ENCODE assay signal across 8 cellular contexts in genomic region chr7:151028131-151028947, GRCh38. TPM values are rescaled to one million over a fixed set of nuclear protein-coding genes. Genes with fewer than 3 reads are reported as not detected.
DNase-seq lines count a peak whose midpoint lies in the region; ATAC-seq and TF ChIP-seq lines count a peak whose summit lies in the region.

Gene ABCB8 (plus strand): TSS chr7:151028450. CDS start chr7:151028516, 66 bp downstream.

- TF ChIP-seq CTCF in 22Rv1 (IDR thresholded peaks at IDR 0.05) = peak; percentile 84

- peak; percentile 97 for ATAC-seq in GM18511 (IDR thresholded peaks at IDR 0.05; ENCODE audit: unreplicated experiment)
- ATAC-seq in HG03039 (IDR thresholded peaks at IDR 0.05; ENCODE audit: unreplicated experiment) = peak; percentile 96

- DNase-seq in NCI-H2081 (lab: John Stamatoyannopoulos, UW) (peak; percentile 99 to 100), T1000 (lab: John Stamatoyannopoulos, UW) (peak; percentile 95), astrocyte of the hippocampus (ENCODE audit: low read depth, low spot score) (peak; percentile 100), hepatic stellate cell (ENCODE audit: low spot score) (peak; percentile 100), renal cortical epithelial cell (ENCODE audit: low read depth) (peak; percentile 98)

- peak within 1 kb of the TSS; percentile 77 for H3K27ac ChIP-seq in 22Rv1

RNA-seq across cellular contexts. Expression of gene ABCB8, which starts in this region (rescaled TPM):
- 31.0 and 43.4 TPM in 2 replicates for total RNA-seq in renal cortical epithelial cell

Comparison
In these comparisons a context has a peak if more than half of its experiments do, and no peak if none do; other contexts are left out.
1. Peak in every context shown above with its lines: DNase-seq, ATAC-seq and H3K27ac ChIP-seq.